9 cellular contexts compared by ENCODE assay signal in genomic region chr11:4826425-4826824, GRCh38. TPM values are rescaled to one million over a fixed set of nuclear protein-coding genes. Genes with fewer than 3 reads are reported as not detected.
DNase-seq lines count a peak whose midpoint lies in the region; TF ChIP-seq lines count a peak whose summit lies in the region.
"Had no signal": no experiment of that assay in that cellular context is flagged by ENCODE, and none has a peak within 500 bp of the region (broad histone marks: within the 10 kb centered on the region; RNA-seq: fewer than 3 reads in every experiment).

No MANE protein-coding gene starts in this region.

- no peaks in the 10 kb centered on the region for H3K9me3 ChIP-seq in vagina
- H3K9me3 ChIP-seq: gastrocnemius medialis had no signal

- no peaks in the 10 kb centered on the region for H3K4me1 ChIP-seq in vagina
- H3K4me1 ChIP-seq: gastrocnemius medialis had no signal

- H3K27me3 ChIP-seq in H7 (ENCODE audit: control insufficient read depth, insufficient read depth, low read length): no peaks in the 10 kb centered on the region
- H3K27me3 ChIP-seq in vagina: no peaks in the 10 kb centered on the region
- H3K27me3 ChIP-seq: gastrocnemius medialis had no signal

- no peak overlapping the region for H3K27ac ChIP-seq in vagina
- H3K27ac ChIP-seq: gastrocnemius medialis, HL-60 had no signal

- DNase-seq in H7 (peak; percentile 4), NCI-H69 (lab: John Stamatoyannopoulos, UW) (peak; percentile 53), foreskin melanocyte (peak; percentile 56), retinal pigment epithelial cell (ENCODE audit: low read depth) (no peak), vagina (ENCODE audit: extremely low spot score in 2 of 2) (no peak), amygdala (lab: John Stamatoyannopoulos, UW) (no peak), dermis blood vessel endothelial cell (no peak)
- DNase-seq: gastrocnemius medialis had no signal

- H3K36me3 ChIP-seq in H7 (replicated peaks; ENCODE audit: control insufficient read depth, insufficient read depth, low read length): no peaks in the 10 kb centered on the region
- H3K36me3 ChIP-seq in vagina: no peaks in the 10 kb centered on the region
- H3K36me3 ChIP-seq: gastrocnemius medialis had no signal

- intact Hi-C loops in vagina (cut with DNase I): no loop called here

- no peak for TF ChIP-seq POLR2A in vagina (IDR thresholded peaks at IDR 0.05)

- TF ChIP-seq CTCF in retinal pigment epithelial cell (conservative IDR thresholded peaks at IDR 0.05; ENCODE audit: low read depth, low read length) (peak; percentile 53), vagina (IDR thresholded peaks at IDR 0.05) (no peak)

- H3K4me3 ChIP-seq in H7 (ENCODE audit: insufficient read depth, low read depth, low read length): no peak overlapping the region
- no peak overlapping the region for H3K4me3 ChIP-seq in retinal pigment epithelial cell (ENCODE audit: low read length)
- H3K4me3 ChIP-seq in vagina: no peak overlapping the region
- H3K4me3 ChIP-seq: gastrocnemius medialis had no signal

RNA-seq across cellular contexts. Expression of gene OR51F2, which starts 5.3 kb away (rescaled TPM):
- total RNA-seq in H7 (2014; rRNA removed; shearing (Covaris generic)): not detected in 2 replicates
- not detected for total RNA-seq in vagina
- not detected in 2 replicates for total RNA-seq in dermis blood vessel endothelial cell
- total RNA-seq: gastrocnemius medialis had no signal

RNA-seq across cellular contexts. Expression of gene OR52R1, which starts 22.2 kb away (rescaled TPM):
- not detected in 2 replicates for total RNA-seq in H7 (2014; rRNA removed; shearing (Covaris generic))
- total RNA-seq in vagina: not detected
- total RNA-seq in dermis blood vessel endothelial cell: not detected in 2 replicates
- total RNA-seq: gastrocnemius medialis had no signal

RNA-seq across cellular contexts. Expression of gene OR51S1, which starts 22.6 kb away (rescaled TPM):
- not detected in 2 replicates for total RNA-seq in H7 (2014; rRNA removed; shearing (Covaris generic))
- total RNA-seq in vagina (not detected), dermis blood vessel endothelial cell (not detected in 2 replicates)
- total RNA-seq: gastrocnemius medialis had no signal

RNA-seq across cellular contexts. Expression of gene OR51T1, which starts 55.3 kb away (rescaled TPM):
- total RNA-seq in H7 (2014; rRNA removed; shearing (Covaris generic)): not detected in 2 replicates
- not detected for total RNA-seq in vagina
- not detected in 2 replicates for total RNA-seq in dermis blood vessel endothelial cell
- total RNA-seq: gastrocnemius medialis had no signal

RNA-seq across cellular contexts. Expression of gene OR51F1, which starts 56.7 kb away (rescaled TPM):
- total RNA-seq in H7 (2014; rRNA removed; shearing (Covaris generic)): not detected in 2 replicates
- total RNA-seq in vagina: not detected
- total RNA-seq in dermis blood vessel endothelial cell: not detected in 2 replicates
- total RNA-seq: gastrocnemius medialis had no signal

Comparison
In these comparisons a context has a peak if more than half of its experiments do, and no peak if none do; other contexts are left out.
1. DNase-seq: peak in H7 (single experiment), NCI-H69 (single experiment) and foreskin melanocyte (single experiment); none in retinal pigment epithelial cell (single experiment), vagina (0 of 2), amygdala (0 of 56) and dermis blood vessel endothelial cell (single experiment).